ENCODE assay signal across 24 cellular contexts in the genomic region with DNA sequence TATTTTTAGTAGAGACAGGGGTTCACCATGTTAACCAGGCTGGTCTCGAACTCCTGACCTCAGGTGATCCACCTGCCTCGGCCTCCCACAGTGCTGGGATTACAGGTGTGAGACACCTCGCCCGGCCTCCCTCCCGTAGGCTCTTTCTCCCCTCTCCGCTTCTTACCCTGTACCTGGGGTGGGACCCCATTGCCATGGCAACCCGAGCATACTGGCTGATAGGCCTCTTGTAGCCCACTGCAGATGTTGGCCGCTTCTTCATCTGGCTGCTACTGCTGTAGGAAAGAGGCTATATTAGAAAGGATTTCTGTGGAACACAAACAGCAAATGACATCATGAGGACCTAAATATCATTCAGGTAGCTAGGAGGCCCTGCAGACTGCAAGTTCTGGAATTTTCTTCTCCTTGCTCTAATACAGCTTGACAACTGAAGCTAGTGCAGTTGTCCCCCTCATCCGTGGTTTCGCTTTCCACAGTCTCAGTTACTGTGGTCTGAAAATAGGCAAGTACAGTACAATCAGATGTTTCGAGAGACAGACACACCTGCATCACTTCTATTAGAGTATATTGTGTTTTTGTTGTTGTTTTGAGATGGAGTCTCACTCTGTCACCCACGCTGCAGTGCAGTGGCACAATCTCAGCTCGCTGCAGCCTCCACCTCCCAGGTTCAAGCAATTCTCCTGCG. TPM values are rescaled to one million over a fixed set of nuclear protein-coding genes. Genes with fewer than 3 reads are reported as not detected.
A peak's percentile ranks its signal among the peaks of the same experiment; 100 is the strongest.
DNase-seq lines count a peak whose midpoint lies in the region; ATAC-seq, FAIRE-seq and TF ChIP-seq lines count a peak whose summit lies in the region.
"Had no signal": no experiment of that assay in that cellular context is flagged by ENCODE, and none has a peak within 500 bp of the region (broad histone marks: within the 10 kb centered on the region; RNA-seq: fewer than 3 reads in every experiment).

No MANE protein-coding gene starts in this region.

- FAIRE-seq in K562 (lab: Jason Lieb, UNC), result no peak
- FAIRE-seq: A204.1, GM12878, GM18507, H54 had no signal

- H3K27me3 ChIP-seq in K562 (ENCODE audit: control insufficient read depth in 2 of 2, insufficient read depth in 2 of 2, low read length in 2 of 2), result peaks cover 2 to 3% of the 10 kb centered on the region in 2 experiments; a peak in 3 of 5 replicates
- H3K27me3 ChIP-seq: BLaER1 had no signal

- TF ChIP-seq RAD21 in K562 (CRISPR knock-in tag; conservative IDR thresholded peaks at IDR 0.05 in 1 of 2, IDR thresholded peaks at IDR 0.05 in 1 of 2), result no peak

- H2AFZ ChIP-seq in K562 (ENCODE audit: low read depth, low read length), result no peak overlapping the region

- no peak overlapping the region for H3K9ac ChIP-seq in K562 (ENCODE audit: insufficient read depth in 1 of 2, low read depth in 2 of 2, low read length in 2 of 2)
- H3K9ac ChIP-seq: BLaER1 had no signal

- no peaks in the 10 kb centered on the region for H3K79me2 ChIP-seq in K562 (ENCODE audit: control insufficient read depth, insufficient read depth, low read length)

- ATAC-seq in K562, result no peak
- ATAC-seq: CD8-positive, alpha-beta T cell; GM12878 had no signal

- H3K36me3 ChIP-seq in K562 (ENCODE audit: control insufficient read depth, insufficient read depth, low read length), result no peaks in the 10 kb centered on the region

- peaks cover under 1% of the 10 kb centered on the region for H3K27me3 Mint-ChIP-seq in activated naive CD4-positive, alpha-beta T cell treated with anti-CD3 and anti-CD28 coated beads, Interleukin-2, amount 10 ng/mL, durations not matched to agents 7 days and 5 days
- no peaks in the 10 kb centered on the region for H3K27me3 Mint-ChIP-seq in activated naive CD4-positive, alpha-beta T cell treated with anti-CD3 and anti-CD28 coated beads for 36 hours (ENCODE audit: low read depth)
- H3K27me3 Mint-ChIP-seq in endothelial cell (ENCODE audit: unreplicated experiment), result peaks cover 13% of the 10 kb centered on the region
- H3K27me3 Mint-ChIP-seq: B cell; CD4-positive, CD25-positive, alpha-beta regulatory T cell had no signal

- POLR2A ChIA-PET in K562 (lab: Yijun Ruan, JAX), result interaction anchor here (0.6 kb wide), 1 partner anchor 19 kb away, joined by 3 read pairs; no protein-coding TSS in a partner anchor

- 52% methylated on average over 14 of the region's 14 CpGs for WGBS in K562 (ENCODE audit: insufficient coverage, low coverage, missing lambda C conversion rate)

- BruUV-seq in K562 (replicated peaks; lab: Mats Ljungman, UMichigan), result no TSS peak

- DNase-seq in activated naive CD4-positive, alpha-beta T cell treated with anti-CD3 and anti-CD28 coated beads, Interleukin-2, amount 10 ng/mL, durations not matched to agents 7 days and 5 days, result no peak
- DNase-seq in activated naive CD4-positive, alpha-beta T cell treated with anti-CD3 and anti-CD28 coated beads for 36 hours, result no peak
- DNase-seq in K562 (ENCODE audit: extremely low read depth in 1 of 4, low spot score in 3 of 4) (no peak), endothelial cell (ENCODE audit: low spot score) (no peak), GM13977 (ENCODE audit: low spot score) (no peak), anterior cingulate cortex (lab: John Stamatoyannopoulos, UW) (no peak), cerebellar nuclear complex (lab: John Stamatoyannopoulos, UW) (no peak), superior temporal gyrus (ENCODE audit: extremely low spot score) (no peak)
- DNase-seq: Caco-2; CD4-positive, CD25-positive, alpha-beta regulatory T cell; CD8-positive, alpha-beta T cell; DMS153; EL; GDM1; GOT3 had no signal

- no peaks in the 10 kb centered on the region; a peak in 1 of 5 replicates for H3K4me1 ChIP-seq in K562 (replicated peaks in 1 of 2; ENCODE audit: control insufficient read depth in 2 of 2, insufficient read depth in 2 of 2, low read length in 2 of 2)
- H3K4me1 ChIP-seq: BLaER1, Caco-2, HAP-1 had no signal

- CTCF ChIA-PET in activated naive CD4-positive, alpha-beta T cell treated with anti-CD3 and anti-CD28 coated beads, Interleukin-2, amount 10 ng/mL, durations not matched to agents 7 days and 5 days (lab: Charles Lee), result no interaction called here
- CTCF ChIA-PET in activated naive CD4-positive, alpha-beta T cell treated with anti-CD3 and anti-CD28 coated beads for 36 hours (lab: Charles Lee), result interaction anchor here (1.1 kb wide), 1 partner anchor 51 kb away, joined by 4 read pairs; no protein-coding TSS in a partner anchor
- CTCF ChIA-PET in K562 (lab: Yijun Ruan, JAX; ENCODE audit: low intra/inter-chr PET ratio), result no interaction called here

- intact Hi-C loops in activated naive CD4-positive, alpha-beta T cell treated with anti-CD3 and anti-CD28 coated beads for 36 hours (cut with micrococcal nuclease), result no loop called here
- intact Hi-C loops in K562 (cut with micrococcal nuclease), result loop anchor here (10.0 kb wide), 1 partner anchor 195 kb away; no protein-coding TSS in a partner anchor

- in situ Hi-C loops in K562 (cut with MboI), result no loop called here
- in situ Hi-C loops in GM13977 (cut with MboI; ENCODE audit: low pct_unique_long_range_greater_than_20kb, low sequenced_read_pairs, unreplicated experiment), result no loop called here

- H3K27ac Mint-ChIP-seq in activated naive CD4-positive, alpha-beta T cell treated with anti-CD3 and anti-CD28 coated beads, Interleukin-2, amount 10 ng/mL, durations not matched to agents 7 days and 5 days, result peak overlapping the region; percentile 53
- H3K27ac Mint-ChIP-seq in activated naive CD4-positive, alpha-beta T cell treated with anti-CD3 and anti-CD28 coated beads for 36 hours, result no peak overlapping the region
- H3K27ac Mint-ChIP-seq in endothelial cell (ENCODE audit: unreplicated experiment), result peak overlapping the region; percentile 52
- H3K27ac Mint-ChIP-seq: B cell; CD4-positive, CD25-positive, alpha-beta regulatory T cell; CD8-positive, alpha-beta T cell had no signal

- H3K4me2 ChIP-seq in K562 (ENCODE audit: insufficient read depth, low read length), result no peak overlapping the region
- H3K4me2 ChIP-seq: BLaER1 had no signal

- no peaks in the 10 kb centered on the region for H3K9me1 ChIP-seq in K562 (ENCODE audit: control insufficient read depth, insufficient read depth, low read length)

- H3K9me3 Mint-ChIP-seq in activated naive CD4-positive, alpha-beta T cell treated with anti-CD3 and anti-CD28 coated beads, Interleukin-2, amount 10 ng/mL, durations not matched to agents 7 days and 5 days, result no peaks in the 10 kb centered on the region
- H3K9me3 Mint-ChIP-seq in activated naive CD4-positive, alpha-beta T cell treated with anti-CD3 and anti-CD28 coated beads for 36 hours, result no peaks in the 10 kb centered on the region
- H3K9me3 Mint-ChIP-seq in endothelial cell (ENCODE audit: unreplicated experiment), result no peaks in the 10 kb centered on the region
- H3K9me3 Mint-ChIP-seq: CD4-positive, CD25-positive, alpha-beta regulatory T cell; CD8-positive, alpha-beta T cell had no signal

- TF ChIP-seq CTCF in K562 (IDR thresholded peaks at IDR 0.05 in 2 of 3, conservative IDR thresholded peaks at IDR 0.05 in 1 of 3; ENCODE audit: insufficient read depth in 2 of 3, low read depth in 1 of 3, low read length in 3 of 3) (no peak), endothelial cell (IDR thresholded peaks at IDR 0.05; ENCODE audit: unreplicated experiment) (no peak), GM13977 (IDR thresholded peaks at IDR 0.05; ENCODE audit: extremely low read depth, insufficient read depth, missing control alignments) (no peak)

- H3K4me1 Mint-ChIP-seq in activated naive CD4-positive, alpha-beta T cell treated with anti-CD3 and anti-CD28 coated beads, Interleukin-2, amount 10 ng/mL, durations not matched to agents 7 days and 5 days, result no peaks in the 10 kb centered on the region
- H3K4me1 Mint-ChIP-seq in activated naive CD4-positive, alpha-beta T cell treated with anti-CD3 and anti-CD28 coated beads for 36 hours (ENCODE audit: low read depth), result no peaks in the 10 kb centered on the region
- peaks cover 7% of the 10 kb centered on the region for H3K4me1 Mint-ChIP-seq in endothelial cell (ENCODE audit: unreplicated experiment)
- H3K4me1 Mint-ChIP-seq: B cell; CD4-positive, CD25-positive, alpha-beta regulatory T cell had no signal

- H3K4me3 ChIP-seq in K562, result no peak overlapping the region
- H3K4me3 ChIP-seq: BLaER1, GM12878, HAP-1 had no signal

- no peaks in the 10 kb centered on the region for H3K9me3 ChIP-seq in K562 (replicated peaks; ENCODE audit: control insufficient read depth, insufficient read depth, low read depth, low read length)
- H3K9me3 ChIP-seq: BLaER1, Caco-2, HAP-1 had no signal

- no peaks in the 10 kb centered on the region for H3K36me3 Mint-ChIP-seq in activated naive CD4-positive, alpha-beta T cell treated with anti-CD3 and anti-CD28 coated beads, Interleukin-2, amount 10 ng/mL, durations not matched to agents 7 days and 5 days
- no peaks in the 10 kb centered on the region for H3K36me3 Mint-ChIP-seq in activated naive CD4-positive, alpha-beta T cell treated with anti-CD3 and anti-CD28 coated beads for 36 hours (ENCODE audit: low read depth)
- H3K36me3 Mint-ChIP-seq in endothelial cell (ENCODE audit: low read depth, unreplicated experiment), result peaks cover 38% of the 10 kb centered on the region

- no peak for TF ChIP-seq POLR2A in K562 (conservative IDR thresholded peaks at IDR 0.05)

- TF ChIP-seq EP300 in K562 (IDR thresholded peaks at IDR 0.05; ENCODE audit: low read length), result no peak

- no peaks in the 10 kb centered on the region for H4K20me1 ChIP-seq in K562 (replicated peaks; ENCODE audit: control insufficient read depth, insufficient read depth, low read length)
- H4K20me1 ChIP-seq: BLaER1 had no signal

- no peak overlapping the region for H3K4me3 Mint-ChIP-seq in activated naive CD4-positive, alpha-beta T cell treated with anti-CD3 and anti-CD28 coated beads, Interleukin-2, amount 10 ng/mL, durations not matched to agents 7 days and 5 days
- H3K4me3 Mint-ChIP-seq in activated naive CD4-positive, alpha-beta T cell treated with anti-CD3 and anti-CD28 coated beads for 36 hours, result no peak overlapping the region
- H3K4me3 Mint-ChIP-seq in endothelial cell (ENCODE audit: unreplicated experiment), result peak overlapping the region; percentile 65
- H3K4me3 Mint-ChIP-seq: B cell; CD4-positive, CD25-positive, alpha-beta regulatory T cell; CD8-positive, alpha-beta T cell had no signal

- no peak overlapping the region for H3K27ac ChIP-seq in K562 (ENCODE audit: extremely low read depth, low read depth, low read length)
- H3K27ac ChIP-seq: 22Rv1, BLaER1, C4-2B had no signal

RNA-seq across cellular contexts. Expression of gene ASXL2, which starts 51.6 kb away (rescaled TPM):
- total RNA-seq in activated naive CD4-positive, alpha-beta T cell treated with anti-CD3 and anti-CD28 coated beads for 36 hours, result 10 to 100 TPM; 25.2 to 29.1 TPM
- 17.1 and 54.2 TPM in 2 replicates for total RNA-seq in K562 (2011; cell fraction: chromatin; rRNA removed; ENCODE audit: low replicate concordance)
- 6.3 and 9.7 TPM in 2 replicates for total RNA-seq in K562 (2011; cell fraction: nucleolus; rRNA removed)
- total RNA-seq in K562 (2011; cell fraction: nucleoplasm; rRNA removed), result 13.3 and 22.9 TPM in 2 replicates
- total RNA-seq in K562 (2014; rRNA removed), result 7.4 and 9.8 TPM in 2 replicates
- 9.0 and 9.7 TPM in 2 replicates for total RNA-seq in K562 (2014; rRNA removed; fragmentation: Illumina TruSeq; extraction: Trizol)
- total RNA-seq in K562 (2015; rRNA removed; fragmentation: Illumina TruSeq; extraction: Trizol), result 8.6 and 9.1 TPM in 2 replicates
- 23.3 and 25.9 TPM in 2 replicates for total RNA-seq in K562 (2021)
- 14.9 and 17.0 TPM in 2 replicates for polyA plus RNA-seq in K562 (2011; rRNA removed)
- polyA plus RNA-seq in K562 (2011; cell fraction: cytosol; rRNA removed), result 7.3 and 9.0 TPM in 2 replicates
- polyA plus RNA-seq in K562 (2011; cell fraction: nucleus; rRNA removed), result 12.3 and 15.5 TPM in 2 replicates
- polyA plus RNA-seq in K562 (2012), result 10.6 and 11.4 TPM in 2 replicates
- polyA plus RNA-seq in K562 (2014; fragmentation: Illumina TruSeq; extraction: Trizol), result 15.5 and 17.4 TPM in 2 replicates
- 1 to 10 TPM; 2.2 to 2.5 TPM for polyA plus RNA-seq in K562 (2014; fragmentation: Nextera tagmentation; extraction: Ambion mirVana)
- polyA plus RNA-seq in K562 (2014; rRNA removed), result 8.8 and 9.5 TPM in 2 replicates
- 33.8 and 34.9 TPM in 2 replicates for polyA minus RNA-seq in K562 (2011; rRNA and poly(A)+ RNA removed)
- polyA minus RNA-seq in K562 (2011; cell fraction: cytosol; rRNA and poly(A)+ RNA removed), result 13.4 and 14.1 TPM in 2 replicates
- polyA minus RNA-seq in K562 (2011; cell fraction: nucleus; rRNA and poly(A)+ RNA removed), result 9.0 and 14.2 TPM in 2 replicates
- total RNA-seq in endothelial cell (ENCODE audit: unreplicated experiment), result 33.4 TPM

RNA-seq across cellular contexts. Expression of gene KIF3C, which starts 52.4 kb away (rescaled TPM):
- total RNA-seq in activated naive CD4-positive, alpha-beta T cell treated with anti-CD3 and anti-CD28 coated beads for 36 hours, result 1 to 10 TPM; 3.0 to 3.4 TPM
- total RNA-seq in K562 (2011; cell fraction: chromatin; rRNA removed; ENCODE audit: low replicate concordance), result 12.0 and 22.8 TPM in 2 replicates
- total RNA-seq in K562 (2011; cell fraction: nucleolus; rRNA removed), result 10.4 and 12.0 TPM in 2 replicates
- total RNA-seq in K562 (2011; cell fraction: nucleoplasm; rRNA removed), result 8.7 and 9.9 TPM in 2 replicates
- 3.3 and 5.9 TPM in 2 replicates for total RNA-seq in K562 (2014; rRNA removed)
- 1.9 and 2.1 TPM in 2 replicates for total RNA-seq in K562 (2014; rRNA removed; fragmentation: Illumina TruSeq; extraction: Trizol)
- 1.6 and 1.8 TPM in 2 replicates for total RNA-seq in K562 (2015; rRNA removed; fragmentation: Illumina TruSeq; extraction: Trizol)
- total RNA-seq in K562 (2021), result 6.1 and 6.7 TPM in 2 replicates
- 3.1 and 3.3 TPM in 2 replicates for polyA plus RNA-seq in K562 (2011; rRNA removed)
- 3.2 and 3.9 TPM in 2 replicates for polyA plus RNA-seq in K562 (2011; cell fraction: cytosol; rRNA removed)
- 2.2 and 3.3 TPM in 2 replicates for polyA plus RNA-seq in K562 (2011; cell fraction: nucleus; rRNA removed)
- polyA plus RNA-seq in K562 (2012), result 4.8 and 6.5 TPM in 2 replicates
- 4.0 and 5.0 TPM in 2 replicates for polyA plus RNA-seq in K562 (2014; fragmentation: Illumina TruSeq; extraction: Trizol)
- under 1 TPM; 0.69 to 0.88 TPM for polyA plus RNA-seq in K562 (2014; fragmentation: Nextera tagmentation; extraction: Ambion mirVana)
- polyA plus RNA-seq in K562 (2014; rRNA removed), result 3.3 and 3.4 TPM in 2 replicates
- polyA minus RNA-seq in K562 (2011; rRNA and poly(A)+ RNA removed), result 3.7 and 6.1 TPM in 2 replicates
- polyA minus RNA-seq in K562 (2011; cell fraction: cytosol; rRNA and poly(A)+ RNA removed), result 4.3 and 4.5 TPM in 2 replicates
- 4.4 and 7.3 TPM in 2 replicates for polyA minus RNA-seq in K562 (2011; cell fraction: nucleus; rRNA and poly(A)+ RNA removed)
- total RNA-seq in endothelial cell (ENCODE audit: unreplicated experiment), result 78.1 TPM
